14 cellular contexts compared by ENCODE assay signal in genomic region chr1:227766653-227767277, GRCh38. TPM values are rescaled to one million over a fixed set of nuclear protein-coding genes. Genes with fewer than 3 reads are reported as not detected.
DNase-seq lines count a peak whose midpoint lies in the region; ATAC-seq and TF ChIP-seq lines count a peak whose summit lies in the region.
"Had no signal": no experiment of that assay in that cellular context is flagged by ENCODE, and none has a peak within 500 bp of the region (broad histone marks: within the 10 kb centered on the region; RNA-seq: fewer than 3 reads in every experiment).

No MANE protein-coding gene starts in this region.

- POLR2A ChIA-PET in Panc1 (lab: Charles Lee) = no interaction called here

- H3K27ac ChIP-seq in Panc1 (ENCODE audit: low read length) = peak overlapping the region; percentile 79
- peak overlapping the region; percentile 15 for H3K27ac ChIP-seq in lower lobe of right lung
- H3K27ac ChIP-seq: adrenal gland, vagina had no signal

- H3K4me3 ChIP-seq in Panc1 (ENCODE audit: low read depth in 2 of 2, low read length in 2 of 2) (no peak overlapping the region), lower lobe of right lung (no peak overlapping the region)
- H3K4me3 ChIP-seq: adrenal gland, vagina had no signal

- H3K27me3 ChIP-seq in Panc1 (ENCODE audit: control insufficient read depth, insufficient read depth, low read length) = no peaks in the 10 kb centered on the region
- no peaks in the 10 kb centered on the region for H3K27me3 ChIP-seq in lower lobe of right lung (ENCODE audit: low read depth)
- H3K27me3 ChIP-seq: adrenal gland, vagina had no signal

- intact Hi-C loops in Panc1 (cut with micrococcal nuclease; ENCODE audit: unreplicated experiment) (no loop called here), lower lobe of right lung (cut with DNase I) (loop anchor here (10.0 kb wide), 1 partner anchor 168 kb away; no protein-coding TSS in a partner anchor)

- no peak for ATAC-seq in Panc1
- no peak for ATAC-seq in lower lobe of right lung
- ATAC-seq in GM21786 (IDR thresholded peaks at IDR 0.05; ENCODE audit: unreplicated experiment) = no peak

- DNase-seq in T-helper 2 cell treated with Interferon-gamma antibody and Interleukin-4, amounts not matched to agents 5 μg/mL and 100 μg/mL, for 36 hours (ENCODE audit: low spot score) = no peak
- DNase-seq in T-helper 2 cell = no peak
- DNase-seq in DMS53 (lab: John Stamatoyannopoulos, UW) = peak; percentile 89
- no peak for DNase-seq in Panc1 (ENCODE audit: low read depth, low spot score)
- DNase-seq in lower lobe of right lung = no peak
- DNase-seq in NCI-H1105 (lab: John Stamatoyannopoulos, UW) = no peak
- no peak for DNase-seq in NOMO-1 (lab: John Stamatoyannopoulos, UW; ENCODE audit: unreplicated experiment in 2 of 2)

- H3K9me3 Mint-ChIP-seq in T-helper 2 cell treated with Interferon-gamma antibody and Interleukin-4, amounts not matched to agents 5 μg/mL and 100 μg/mL, for 36 hours = no peaks in the 10 kb centered on the region

- no peaks in the 10 kb centered on the region for H3K27me3 Mint-ChIP-seq in T-helper 2 cell treated with Interferon-gamma antibody and Interleukin-4, amounts not matched to agents 5 μg/mL and 100 μg/mL, for 36 hours (ENCODE audit: low read depth)

- peaks cover 2% of the 10 kb centered on the region; the same call in 1 of the 2 replicates for H3K36me3 ChIP-seq in Panc1 (ENCODE audit: control insufficient read depth, insufficient read depth, low read length)
- H3K36me3 ChIP-seq in lower lobe of right lung = peaks cover 45% of the 10 kb centered on the region

- no peak for TF ChIP-seq CTCF in Panc1 (IDR thresholded peaks at IDR 0.05)
- no peak for TF ChIP-seq CTCF in lower lobe of right lung (IDR thresholded peaks at IDR 0.05)

- peaks cover 63% of the 10 kb centered on the region for H3K4me1 ChIP-seq in Panc1 (ENCODE audit: control insufficient read depth, insufficient read depth, low read length)
- peaks cover 45% of the 10 kb centered on the region for H3K4me1 ChIP-seq in lower lobe of right lung

- peak overlapping the region; percentile 77 for H3K4me3 Mint-ChIP-seq in T-helper 2 cell treated with Interferon-gamma antibody and Interleukin-4, amounts not matched to agents 5 μg/mL and 100 μg/mL, for 36 hours

- CTCF ChIA-PET in Panc1 (lab: Charles Lee) = no interaction called here

- in situ Hi-C loops in Panc1 (cut with HindIII; ENCODE audit: low pct_unique_long_range_greater_than_20kb, low sequenced_read_pairs) = no loop called here

- peaks cover 31% of the 10 kb centered on the region for H3K36me3 Mint-ChIP-seq in T-helper 2 cell treated with Interferon-gamma antibody and Interleukin-4, amounts not matched to agents 5 μg/mL and 100 μg/mL, for 36 hours (ENCODE audit: low read depth)

- H3K9me3 ChIP-seq in Panc1 (ENCODE audit: control insufficient read depth, insufficient read depth, low read depth, low read length) = no peaks in the 10 kb centered on the region
- no peaks in the 10 kb centered on the region for H3K9me3 ChIP-seq in lower lobe of right lung
- H3K9me3 ChIP-seq: adrenal gland, vagina had no signal

- H3K4me1 Mint-ChIP-seq in T-helper 2 cell treated with Interferon-gamma antibody and Interleukin-4, amounts not matched to agents 5 μg/mL and 100 μg/mL, for 36 hours (ENCODE audit: low read depth) = peaks cover 58% of the 10 kb centered on the region

- H3K27ac Mint-ChIP-seq in T-helper 2 cell treated with Interferon-gamma antibody and Interleukin-4, amounts not matched to agents 5 μg/mL and 100 μg/mL, for 36 hours = peak overlapping the region; percentile 86

- no TSS peak for BruUV-seq in Panc1 (replicated peaks; lab: Mats Ljungman, UMichigan)

RNA-seq across cellular contexts. Expression of gene SNAP47, which starts 31.5 kb away (rescaled TPM):
- total RNA-seq in Panc1 (2021; ENCODE audit: unreplicated experiment) = 55.6 TPM
- 76.9 TPM for polyA plus RNA-seq in Panc1 (2012; ENCODE audit: insufficient read length)
- 23.1 TPM for total RNA-seq in lower lobe of right lung

RNA-seq across cellular contexts. Expression of gene JMJD4, which starts 31.7 kb away (rescaled TPM):
- 27.7 TPM for total RNA-seq in Panc1 (2021; ENCODE audit: unreplicated experiment)
- polyA plus RNA-seq in Panc1 (2012; ENCODE audit: insufficient read length) = 34.7 TPM
- 14.9 TPM for total RNA-seq in lower lobe of right lung

RNA-seq across cellular contexts. Expression of gene PRSS38, which starts 48.7 kb away (rescaled TPM):
- total RNA-seq in Panc1 (2021; ENCODE audit: unreplicated experiment) (not detected), lower lobe of right lung (not detected)
- not detected for polyA plus RNA-seq in Panc1 (2012; ENCODE audit: insufficient read length)
- total RNA-seq: adrenal gland; epithelial cell of proximal tubule; left colon; myocyte; T-helper 2 cell treated with Interferon-gamma antibody and Interleukin-4, amounts not matched to agents 100 ng/mL and 5 ng/mL, for 36 hours; vagina had no signal
- polyA plus RNA-seq: adrenal gland had no signal
